Comparison of ENCODE assay signal across 22 cellular contexts in the genomic region with DNA sequence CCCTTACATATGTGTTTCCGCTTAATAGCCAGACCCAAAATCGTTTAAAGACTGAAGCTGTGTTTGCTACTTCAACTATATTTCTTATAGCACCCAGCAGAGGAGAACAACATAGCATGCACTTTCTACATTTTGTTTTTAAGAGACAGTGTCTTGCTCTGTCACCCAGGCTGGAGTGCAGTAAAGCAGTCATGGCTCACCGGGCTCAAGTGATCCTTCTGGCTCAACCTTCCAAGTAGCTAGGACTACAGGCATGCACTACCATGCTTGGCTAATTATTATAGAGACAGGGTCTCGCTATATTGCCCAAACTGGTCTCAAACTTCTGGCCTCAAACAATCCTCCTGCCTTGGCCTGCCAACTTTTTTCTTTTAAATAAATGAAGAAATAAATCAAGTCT.
"Had no signal": no experiment of that assay in that cellular context is flagged by ENCODE, and none has a peak within 500 bp of the region (broad histone marks: within the 10 kb centered on the region; RNA-seq: fewer than 3 reads in every experiment).

No MANE protein-coding gene starts in this region.

- H3K4me3 ChIP-seq: lower lobe of right lung, testis had no signal

- ATAC-seq: esophagus mucosa; left lobe of liver; lower lobe of right lung; naive thymus-derived CD8-positive, alpha-beta T cell; stimulated activated naive B cell treated with anti-CD40 and anti-IgM and Interleukin-4, amounts not matched to agents 10 μg/mL and 1 μg/mL and 100 μg/mL, for 72 hours; WTC11 had no signal

- DNase-seq: activated CD4-positive, alpha-beta T cell treated with anti-CD3 and anti-CD28 coated beads, Interleukin-2, amount 50 U/mL, for 4 hours; activated CD8-positive, alpha-beta memory T cell treated with anti-CD3 and anti-CD28 coated beads for 24 hours; activated CD8-positive, alpha-beta memory T cell treated with anti-CD3 and anti-CD28 coated beads, Interleukin-2, amount 50 U/mL, for 4 hours; activated naive CD4-positive, alpha-beta T cell; activated T-cell treated with anti-CD3 and anti-CD28 coated beads, Interleukin-2, amount 50 U/mL, for 24 hours; effector memory CD4-positive, alpha-beta T cell; hypothalamus; islet precursor cell; lower lobe of right lung; naive thymus-derived CD8-positive, alpha-beta T cell; stimulated activated CD4-positive, alpha-beta T cell treated with anti-CD3 and anti-CD28 coated beads, Interleukin-2, amount 100 ng/mL, for 48 hours; stimulated activated CD8-positive, alpha-beta memory T cell treated with anti-CD3 and anti-CD28 coated beads, Interleukin-4, amount 100 ng/mL, for 48 hours; stimulated activated naive B cell treated with anti-CD40 and anti-IgM and Interleukin-4, amounts not matched to agents 10 μg/mL and 1 μg/mL and 100 μg/mL, for 72 hours; T-helper 9 cell; testis had no signal

- H3K4me3 Mint-ChIP-seq: activated naive CD8-positive, alpha-beta T cell; activated T-cell treated with anti-CD3 and anti-CD28 coated beads, Interleukin-2, amount 50 U/mL, for 24 hours; central memory CD8-positive, alpha-beta T cell; naive thymus-derived CD8-positive, alpha-beta T cell; stimulated activated naive B cell treated with anti-CD40 and anti-IgM and Interleukin-4, amounts not matched to agents 10 μg/mL and 1 μg/mL and 100 μg/mL, for 72 hours; WTC11 had no signal

- H3K27me3 Mint-ChIP-seq: activated naive CD8-positive, alpha-beta T cell; activated T-cell treated with anti-CD3 and anti-CD28 coated beads, Interleukin-2, amount 50 U/mL, for 24 hours; central memory CD8-positive, alpha-beta T cell; naive thymus-derived CD8-positive, alpha-beta T cell; progenitor cell of endocrine pancreas; stimulated activated naive B cell treated with anti-CD40 and anti-IgM and Interleukin-4, amounts not matched to agents 10 μg/mL and 1 μg/mL and 100 μg/mL, for 72 hours had no signal

- H3K36me3 Mint-ChIP-seq: WTC11 had no signal

- H3K9me3 Mint-ChIP-seq: activated T-cell treated with anti-CD3 and anti-CD28 coated beads, Interleukin-2, amount 50 U/mL, for 24 hours; activated T-helper 2 cell treated with anti-CD3 and anti-CD28 coated beads, Interferon-gamma antibody, Interleukin-2, Interleukin-4, amounts not matched to agents 10 μg/mL and 5 μg/mL and 100 μg/mL, durations not matched to agents 14 hours and 24 hours and 36 hours; WTC11 had no signal

- H3K27ac Mint-ChIP-seq: activated naive CD8-positive, alpha-beta T cell; activated T-cell treated with anti-CD3 and anti-CD28 coated beads, Interleukin-2, amount 50 U/mL, for 24 hours; activated T-helper 2 cell treated with anti-CD3 and anti-CD28 coated beads, Interferon-gamma antibody, Interleukin-2, Interleukin-4, amounts not matched to agents 10 μg/mL and 5 μg/mL and 100 μg/mL, durations not matched to agents 14 hours and 24 hours and 36 hours; naive thymus-derived CD8-positive, alpha-beta T cell; progenitor cell of endocrine pancreas; stimulated activated naive B cell treated with anti-CD40 and anti-IgM and Interleukin-4, amounts not matched to agents 10 μg/mL and 1 μg/mL and 100 μg/mL, for 72 hours; WTC11 had no signal
